1 cellular context compared by ENCODE assay signal in the genomic region with DNA sequence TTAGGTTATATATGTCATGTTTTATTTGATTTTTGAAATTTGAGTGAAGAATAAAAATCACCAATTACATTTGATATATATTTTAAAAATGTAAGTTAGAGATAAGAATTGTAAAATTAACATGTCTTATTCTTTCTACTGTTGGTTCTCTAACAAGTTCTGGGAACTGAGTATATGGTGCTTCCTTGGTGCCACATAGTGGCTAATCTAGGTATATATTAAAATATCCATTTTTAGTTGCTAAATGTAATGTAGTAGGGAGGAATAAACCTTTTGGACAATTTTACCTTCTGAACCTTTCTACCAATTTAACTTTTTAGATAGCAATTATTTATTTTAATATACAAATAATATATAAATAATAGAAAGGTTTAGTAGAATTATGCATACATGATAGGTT.
TF ChIP-seq lines count a peak whose summit lies in the region.

No MANE protein-coding gene starts in this region.

TF ChIP-seq in HepG2, 621 proteins besides CTCF, POLR2A, EP300 and RAD21:
- TF ChIP-seq, protein P1, sequence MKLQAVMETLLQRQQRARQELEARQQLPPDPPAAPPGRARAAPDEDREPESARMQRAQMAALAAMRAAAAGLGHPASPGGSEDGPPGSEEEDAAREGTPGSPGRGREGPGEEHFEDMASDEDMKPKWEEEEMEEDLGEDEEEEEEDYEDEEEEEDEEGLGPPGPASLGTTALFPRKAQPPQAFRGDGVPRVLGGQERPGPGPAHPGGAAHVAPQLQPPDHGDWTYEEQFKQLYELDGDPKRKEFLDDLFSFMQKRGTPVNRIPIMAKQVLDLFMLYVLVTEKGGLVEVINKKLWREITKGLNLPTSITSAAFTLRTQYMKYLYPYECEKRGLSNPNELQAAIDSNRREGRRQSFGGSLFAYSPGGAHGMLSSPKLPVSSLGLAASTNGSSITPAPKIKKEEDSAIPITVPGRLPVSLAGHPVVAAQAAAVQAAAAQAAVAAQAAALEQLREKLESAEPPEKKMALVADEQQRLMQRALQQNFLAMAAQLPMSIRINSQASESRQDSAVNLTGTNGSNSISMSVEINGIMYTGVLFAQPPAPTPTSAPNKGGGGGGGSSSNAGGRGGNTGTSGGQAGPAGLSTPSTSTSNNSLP (IDR thresholded peaks at IDR 0.05; ENCODE audit: low read depth, low read length), result peak; percentile 70; the same call in 1 of the 2 replicates
- TF ChIP-seq FOXA3 (CRISPR knock-in tag; IDR thresholded peaks at IDR 0.05) (no peak), SMC3 (IDR thresholded peaks at IDR 0.05; ENCODE audit: low read length) (peak; percentile 63), STAG1 (CRISPR knock-in tag; IDR thresholded peaks at IDR 0.05) (peak; percentile 78), ZNF549 (CRISPR knock-in tag; IDR thresholded peaks at IDR 0.05) (no peak)
